Comparison of ENCODE assay signal across 9 cellular contexts in the genomic region with DNA sequence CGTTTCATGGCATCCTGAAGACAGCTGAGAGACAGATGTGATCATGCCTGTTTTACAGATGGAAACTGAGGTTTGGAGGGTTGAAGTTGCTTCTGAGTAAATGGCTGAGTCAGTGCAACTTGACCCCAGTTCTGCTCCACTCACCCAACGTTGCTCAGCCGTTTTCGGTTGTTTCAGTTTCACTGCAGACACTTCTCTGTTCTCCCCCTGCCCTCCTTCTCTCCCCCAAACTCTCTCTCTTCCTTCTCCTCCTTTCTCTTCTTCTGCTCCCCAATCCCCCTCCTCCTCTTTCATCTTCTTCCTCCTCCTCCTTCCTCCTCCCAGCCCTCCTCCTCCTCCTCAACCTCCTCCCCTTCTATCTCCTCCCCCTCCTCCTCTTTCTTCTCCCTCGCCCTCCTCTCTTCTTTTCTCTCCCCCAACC. TPM values are rescaled to one million over a fixed set of nuclear protein-coding genes. Genes with fewer than 3 reads are reported as not detected.
A peak's percentile ranks its signal among the peaks of the same experiment; 100 is the strongest.
DNase-seq lines count a peak whose midpoint lies in the region; ATAC-seq, FAIRE-seq and TF ChIP-seq lines count a peak whose summit lies in the region.
"Had no signal": no experiment of that assay in that cellular context is flagged by ENCODE, and none has a peak within 500 bp of the region (broad histone marks: within the 10 kb centered on the region; RNA-seq: fewer than 3 reads in every experiment).

No MANE protein-coding gene starts in this region.

- ATAC-seq in HG02571 (IDR thresholded peaks at IDR 0.05; ENCODE audit: unreplicated experiment): peak; percentile 49
- ATAC-seq in RWPE2 (ENCODE audit: low read depth): no peak
- ATAC-seq in HepG2: no peak
- no peak for ATAC-seq in GM21526 (IDR thresholded peaks at IDR 0.05; ENCODE audit: low FRiP score, unreplicated experiment)
- no peak for ATAC-seq in heart right ventricle

- TF ChIP-seq EP300 in HepG2 (IDR thresholded peaks at IDR 0.05; ENCODE audit: low read depth in 2 of 2, low read length in 2 of 2) (no peak), HepG2 (CRISPR knock-in tag; IDR thresholded peaks at IDR 0.05; ENCODE audit: borderline replicate concordance) (no peak)

- TF ChIP-seq RAD21 in HepG2 (CRISPR knock-in tag; IDR thresholded peaks at IDR 0.05): no peak

- no peaks in the 10 kb centered on the region for H3K27me3 ChIP-seq in RWPE2 (ENCODE audit: insufficient read depth, poor library complexity, severe bottlenecking)
- no peaks in the 10 kb centered on the region for H3K27me3 ChIP-seq in HepG2 (ENCODE audit: control insufficient read depth in 1 of 2, insufficient read depth in 2 of 2, low read length in 2 of 2)
- H3K27me3 ChIP-seq in heart right ventricle: no peaks in the 10 kb centered on the region

- no peak overlapping the region for H3K4me3 ChIP-seq in RWPE2 (ENCODE audit: severe bottlenecking)
- no peak overlapping the region for H3K4me3 ChIP-seq in HepG2 (replicated peaks in 1 of 3; ENCODE audit: insufficient read depth in 1 of 3, low read depth in 2 of 3, low read length in 3 of 3)
- H3K4me3 ChIP-seq in heart right ventricle: no peak overlapping the region

- no peak overlapping the region for H3K4me2 ChIP-seq in HepG2 (ENCODE audit: low read depth, low read length)

- H3K27ac ChIP-seq in RWPE2 (ENCODE audit: poor library complexity, severe bottlenecking): peak overlapping the region; percentile 80
- no peak overlapping the region for H3K27ac ChIP-seq in HepG2 (ENCODE audit: extremely low read length, insufficient read depth, low read length)
- no peak overlapping the region for H3K27ac ChIP-seq in substantia nigra (ENCODE audit: low read depth, low read length, poor library complexity, severe bottlenecking)
- no peak overlapping the region for H3K27ac ChIP-seq in heart right ventricle

- H2AFZ ChIP-seq in HepG2 (ENCODE audit: low read length): no peak overlapping the region

- H3K9ac ChIP-seq in HepG2 (ENCODE audit: insufficient read depth, low read depth, low read length): no peak overlapping the region

- FAIRE-seq in HepG2 (lab: Jason Lieb, UNC): no peak

- no peaks in the 10 kb centered on the region for H3K79me2 ChIP-seq in HepG2 (ENCODE audit: insufficient read depth, low read length)

- no TSS peak for BruUV-seq in HepG2 (replicated peaks; lab: Mats Ljungman, UMichigan)

- in situ Hi-C loops in HepG2 (cut with HindIII; ENCODE audit: extremely low pct_ligation_motif_present, low pct_unique_long_range_greater_than_20kb): no loop called here

- H3K4me1 ChIP-seq in RWPE2 (ENCODE audit: insufficient read depth, poor library complexity, severe bottlenecking) (peaks cover 26% of the 10 kb centered on the region), HepG2 (ENCODE audit: insufficient read depth, low read length) (peaks cover 76% of the 10 kb centered on the region), heart right ventricle (peaks cover 0 to 5% (median 0%) of the 10 kb centered on the region in 9 donors)

- no peaks in the 10 kb centered on the region for H4K20me1 ChIP-seq in HepG2 (ENCODE audit: insufficient read depth, low read length)

- no peak for TF ChIP-seq POLR2A in HepG2 (IDR thresholded peaks at IDR 0.05; ENCODE audit: insufficient read depth in 1 of 2, low read depth in 2 of 2, low read length in 2 of 2)

- H3K36me3 ChIP-seq in RWPE2 (ENCODE audit: low read depth) (no peaks in the 10 kb centered on the region), HepG2 (replicated peaks in 1 of 2; ENCODE audit: control insufficient read depth in 1 of 2, insufficient read depth in 2 of 2, low read length in 2 of 2) (no peaks in the 10 kb centered on the region), heart right ventricle (no peaks in the 10 kb centered on the region)

- CTCF ChIA-PET in HepG2 (lab: Yijun Ruan, JAX; ENCODE audit: low intra/inter-chr PET ratio, low total read pairs): no interaction called here

- intact Hi-C loops in HepG2 (cut with micrococcal nuclease; ENCODE audit: unreplicated experiment) (loop anchor here (5.0 kb wide), 1 partner anchor 49 kb away; the partner anchor contains the start of gene ABCC1), heart right ventricle (cut with DNase I) (loop anchor here in 1 of 10 donors (10.0 kb wide), 1 partner anchor 47 kb away; the partner anchor contains the start of gene ABCC1)

- TF ChIP-seq CTCF in GM10266 (IDR thresholded peaks at IDR 0.05; ENCODE audit: control insufficient read depth, insufficient read depth, low read depth, missing control alignments): no peak
- TF ChIP-seq CTCF in RWPE2 (IDR thresholded peaks at IDR 0.05; ENCODE audit: poor library complexity, severe bottlenecking): no peak
- TF ChIP-seq CTCF in HepG2 (CRISPR knock-in tag; IDR thresholded peaks at IDR 0.05): no peak
- no peak for TF ChIP-seq CTCF in heart right ventricle (IDR thresholded peaks at IDR 0.05)

- WGBS in HepG2 (ENCODE audit: low lambda C conversion rate): 42% methylated on average over 5 of the region's 5 CpGs
- WGBS in heart right ventricle, 2 donors: 58 to 63% methylated on average over 5 of the region's 5 CpGs

- no peaks in the 10 kb centered on the region for H3K9me3 ChIP-seq in RWPE2 (ENCODE audit: severe bottlenecking)
- no peaks in the 10 kb centered on the region for H3K9me3 ChIP-seq in HepG2 (ENCODE audit: low read length)
- no peaks in the 10 kb centered on the region for H3K9me3 ChIP-seq in heart right ventricle

- peak; percentile 67 for DNase-seq in GM10266 (ENCODE audit: extremely low spot score)
- no peak for DNase-seq in RWPE2 (ENCODE audit: low spot score)
- no peak for DNase-seq in HepG2 (ENCODE audit: low spot score)
- DNase-seq in substantia nigra (lab: John Stamatoyannopoulos, UW): no peak
- no peak for DNase-seq in heart right ventricle
- DNase-seq in NCI-H2196 treated with DMSO at 0.1 percent for 48 hours (lab: John Stamatoyannopoulos, UW; ENCODE audit: unreplicated experiment): no peak
- DNase-seq: naive B cell had no signal

- POLR2A ChIA-PET in HepG2 (lab: Yijun Ruan, JAX): interaction anchor here (5.2 kb wide), 1 partner anchor 10 kb away, joined by 72 read pairs; the partner anchor contains the start of gene CEP20

RNA-seq across cellular contexts. Expression of gene CEP20, which starts 9.4 kb away (rescaled TPM):
- total RNA-seq in HepG2 (2016; rRNA removed; fragmentation: Illumina TruSeq; extraction: Trizol) (54.1 and 84.4 TPM in 2 replicates), heart right ventricle (10 to 100 TPM; 24.1 to 42.6 (median 32.5) TPM)
- 22.6 and 28.5 TPM in 2 replicates for total RNA-seq in HepG2 (2016; cell fraction: cytosol; rRNA removed; fragmentation: Illumina TruSeq; extraction: Trizol; ENCODE audit: low read depth)
- 61.5 and 89.9 TPM in 2 replicates for total RNA-seq in HepG2 (2016; cell fraction: insoluble cytoplasmic fraction; rRNA removed; fragmentation: Illumina TruSeq; extraction: Trizol)
- 54.3 and 65.9 TPM in 2 replicates for total RNA-seq in HepG2 (2016; cell fraction: membrane; rRNA removed; fragmentation: Illumina TruSeq; extraction: Trizol)
- 25.7 and 28.2 TPM in 2 replicates for total RNA-seq in HepG2 (2016; cell fraction: nucleus; rRNA removed; fragmentation: Illumina TruSeq; extraction: Trizol)
- polyA plus RNA-seq in HepG2 (2011; rRNA removed) (30.2 and 53.0 TPM in 2 replicates), heart right ventricle (10 to 100 TPM; 14.8 to 14.9 TPM)
- 17.3 and 23.5 TPM in 2 replicates for polyA plus RNA-seq in HepG2 (2011; cell fraction: cytosol; rRNA removed)
- 4.7 and 7.5 TPM in 2 replicates for polyA plus RNA-seq in HepG2 (2011; cell fraction: nucleus; rRNA removed)
- 40.3 and 58.2 TPM in 2 replicates for polyA plus RNA-seq in HepG2 (2012)
- 22.4 and 22.6 TPM in 2 replicates for polyA plus RNA-seq in HepG2 (2016; cell fraction: cytosol; fragmentation: Illumina TruSeq; extraction: Trizol; ENCODE audit: low read depth)
- 106 and 119 TPM in 2 replicates for polyA plus RNA-seq in HepG2 (2016; cell fraction: insoluble cytoplasmic fraction; fragmentation: Illumina TruSeq; extraction: Trizol; ENCODE audit: low read depth)
- 48.2 and 52.2 TPM in 2 replicates for polyA plus RNA-seq in HepG2 (2016; cell fraction: membrane; fragmentation: Illumina TruSeq; extraction: Trizol; ENCODE audit: low read depth)
- 47.9 and 51.6 TPM in 2 replicates for polyA plus RNA-seq in HepG2 (2016; cell fraction: nucleus; fragmentation: Illumina TruSeq; extraction: Trizol; ENCODE audit: insufficient read depth, low read depth)
- 10.7 and 14.1 TPM in 2 replicates for polyA minus RNA-seq in HepG2 (2011; rRNA and poly(A)+ RNA removed; ENCODE audit: low replicate concordance)
- polyA minus RNA-seq in HepG2 (2011; cell fraction: cytosol; rRNA and poly(A)+ RNA removed): 27.9 and 32.3 TPM in 2 replicates
- polyA minus RNA-seq in HepG2 (2011; cell fraction: nucleus; rRNA and poly(A)+ RNA removed): 14.0 and 15.2 TPM in 2 replicates

RNA-seq across cellular contexts. Expression of gene MYH11, which starts 41.0 kb away (rescaled TPM):
- total RNA-seq in HepG2 (2016; rRNA removed; fragmentation: Illumina TruSeq; extraction: Trizol): not detected in 2 replicates
- total RNA-seq in HepG2 (2016; cell fraction: cytosol; rRNA removed; fragmentation: Illumina TruSeq; extraction: Trizol; ENCODE audit: low read depth): not detected in 2 replicates
- not detected in 2 replicates for total RNA-seq in HepG2 (2016; cell fraction: insoluble cytoplasmic fraction; rRNA removed; fragmentation: Illumina TruSeq; extraction: Trizol)
- total RNA-seq in HepG2 (2016; cell fraction: membrane; rRNA removed; fragmentation: Illumina TruSeq; extraction: Trizol): not detected in 2 replicates
- total RNA-seq in HepG2 (2016; cell fraction: nucleus; rRNA removed; fragmentation: Illumina TruSeq; extraction: Trizol): not detected in 2 replicates
- not detected in 2 replicates for polyA plus RNA-seq in HepG2 (2011; rRNA removed)
- polyA plus RNA-seq in HepG2 (2011; cell fraction: cytosol; rRNA removed): not detected in 2 replicates
- not detected in 2 replicates for polyA plus RNA-seq in HepG2 (2011; cell fraction: nucleus; rRNA removed)
- polyA plus RNA-seq in HepG2 (2012): 0.25 and 0.60 TPM in 2 replicates
- polyA plus RNA-seq in HepG2 (2016; cell fraction: cytosol; fragmentation: Illumina TruSeq; extraction: Trizol; ENCODE audit: low read depth): not detected in 2 replicates
- polyA plus RNA-seq in HepG2 (2016; cell fraction: insoluble cytoplasmic fraction; fragmentation: Illumina TruSeq; extraction: Trizol; ENCODE audit: low read depth): not detected in 2 replicates
- not detected in 2 replicates for polyA plus RNA-seq in HepG2 (2016; cell fraction: membrane; fragmentation: Illumina TruSeq; extraction: Trizol; ENCODE audit: low read depth)
- polyA plus RNA-seq in HepG2 (2016; cell fraction: nucleus; fragmentation: Illumina TruSeq; extraction: Trizol; ENCODE audit: insufficient read depth, low read depth): not detected in 2 replicates
- polyA minus RNA-seq in HepG2 (2011; rRNA and poly(A)+ RNA removed; ENCODE audit: low replicate concordance): 0.14 TPM in 1 of 2 replicates, not detected in the other
- not detected in 2 replicates for polyA minus RNA-seq in HepG2 (2011; cell fraction: cytosol; rRNA and poly(A)+ RNA removed)
- not detected in 2 replicates for polyA minus RNA-seq in HepG2 (2011; cell fraction: nucleus; rRNA and poly(A)+ RNA removed)
- 10 to 100 TPM in 9 of 10 donors, 1 to 10 TPM in 1; 9.8 to 40.5 (median 23.5) TPM for total RNA-seq in heart right ventricle
- polyA plus RNA-seq in heart right ventricle: 10 to 100 TPM; 20.0 to 46.7 TPM

RNA-seq across cellular contexts. Expression of gene ABCC1, which starts 51.6 kb away (rescaled TPM):
- total RNA-seq in HepG2 (2016; rRNA removed; fragmentation: Illumina TruSeq; extraction: Trizol) (10.2 and 13.0 TPM in 2 replicates), heart right ventricle (10 to 100 TPM; 15.1 to 32.8 (median 22.0) TPM)
- 6.2 and 6.4 TPM in 2 replicates for total RNA-seq in HepG2 (2016; cell fraction: cytosol; rRNA removed; fragmentation: Illumina TruSeq; extraction: Trizol; ENCODE audit: low read depth)
- total RNA-seq in HepG2 (2016; cell fraction: insoluble cytoplasmic fraction; rRNA removed; fragmentation: Illumina TruSeq; extraction: Trizol): 8.4 and 12.8 TPM in 2 replicates
- 7.7 and 8.5 TPM in 2 replicates for total RNA-seq in HepG2 (2016; cell fraction: membrane; rRNA removed; fragmentation: Illumina TruSeq; extraction: Trizol)
- 23.8 and 28.6 TPM in 2 replicates for total RNA-seq in HepG2 (2016; cell fraction: nucleus; rRNA removed; fragmentation: Illumina TruSeq; extraction: Trizol)
- polyA plus RNA-seq in HepG2 (2011; rRNA removed) (30.6 and 38.1 TPM in 2 replicates), heart right ventricle (10 to 100 TPM in 1 of 2 donors, 1 to 10 TPM in 1; 6.1 to 14.9 TPM)
- polyA plus RNA-seq in HepG2 (2011; cell fraction: cytosol; rRNA removed): 14.1 and 14.7 TPM in 2 replicates
- polyA plus RNA-seq in HepG2 (2011; cell fraction: nucleus; rRNA removed): 110 and 133 TPM in 2 replicates
- polyA plus RNA-seq in HepG2 (2012): 23.1 and 36.8 TPM in 2 replicates
- 1.3 TPM in 2 replicates for polyA plus RNA-seq in HepG2 (2016; cell fraction: cytosol; fragmentation: Illumina TruSeq; extraction: Trizol; ENCODE audit: low read depth)
- polyA plus RNA-seq in HepG2 (2016; cell fraction: insoluble cytoplasmic fraction; fragmentation: Illumina TruSeq; extraction: Trizol; ENCODE audit: low read depth): 6.5 and 9.3 TPM in 2 replicates
- polyA plus RNA-seq in HepG2 (2016; cell fraction: membrane; fragmentation: Illumina TruSeq; extraction: Trizol; ENCODE audit: low read depth): 2.5 and 3.5 TPM in 2 replicates
- polyA plus RNA-seq in HepG2 (2016; cell fraction: nucleus; fragmentation: Illumina TruSeq; extraction: Trizol; ENCODE audit: insufficient read depth, low read depth): 47.8 and 49.6 TPM in 2 replicates
- polyA minus RNA-seq in HepG2 (2011; rRNA and poly(A)+ RNA removed; ENCODE audit: low replicate concordance): 87.8 and 152 TPM in 2 replicates
- 36.7 and 46.7 TPM in 2 replicates for polyA minus RNA-seq in HepG2 (2011; cell fraction: cytosol; rRNA and poly(A)+ RNA removed)
- 61.3 and 64.6 TPM in 2 replicates for polyA minus RNA-seq in HepG2 (2011; cell fraction: nucleus; rRNA and poly(A)+ RNA removed)

Comparison
In these comparisons a context has a peak if more than half of its experiments do, and no peak if none do; other contexts are left out.
1. RNA of gene MYH11, which starts 41.0 kb away (total RNA-seq): 9.8 to 40.5 TPM in heart right ventricle; not detected in HepG2; every median in the first group is over 10 times any median in the second.